Comparison of ENCODE assay signal across 19 cellular contexts in the genomic region with DNA sequence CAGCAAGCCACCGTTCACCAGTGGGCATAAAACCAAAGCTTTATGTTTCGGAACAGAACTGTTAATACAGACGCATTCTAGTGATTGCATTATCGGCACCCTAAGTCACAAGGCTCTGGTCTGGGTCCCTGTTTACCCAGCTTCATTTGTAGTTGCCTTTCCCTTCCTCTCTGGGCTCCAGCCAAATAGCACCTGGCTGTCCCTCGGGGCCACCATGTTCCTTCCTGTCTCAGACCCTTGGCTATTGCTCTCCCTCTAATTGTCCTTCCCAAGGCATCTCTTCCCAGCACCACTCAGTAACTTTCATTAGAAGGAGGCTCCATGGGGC.
DNase-seq lines count a peak whose midpoint lies in the region; ATAC-seq and TF ChIP-seq lines count a peak whose summit lies in the region.
"Had no signal": no experiment of that assay in that cellular context is flagged by ENCODE, and none has a peak within 500 bp of the region (broad histone marks: within the 10 kb centered on the region; RNA-seq: fewer than 3 reads in every experiment).

No MANE protein-coding gene starts in this region.

- peak overlapping the region; percentile 84 for H3K4me3 Mint-ChIP-seq in HFFc6
- H3K4me3 Mint-ChIP-seq in activated CD8-positive, alpha-beta memory T cell treated with anti-CD3 and anti-CD28 coated beads, Interleukin-2, amount 10 ng/mL, durations not matched to agents 7 days and 5 days = no peak overlapping the region
- H3K4me3 Mint-ChIP-seq: activated T-helper 17 cell treated with anti-CD3 and anti-CD28 coated beads, Interleukin-2, amount 50 U/mL, for 72 hours; central memory CD8-positive, alpha-beta T cell; T-helper 1 cell treated with Interleukin-12 subunit alpha and Interleukin-12 subunit beta and Interleukin-4 antibody, amounts not matched to agents 30 μg/mL and 1 μg/mL, for 36 hours had no signal

- no peaks in the 10 kb centered on the region for H3K27me3 Mint-ChIP-seq in HFFc6 (ENCODE audit: insufficient read depth)
- peaks cover 51% of the 10 kb centered on the region for H3K27me3 Mint-ChIP-seq in activated CD8-positive, alpha-beta memory T cell treated with anti-CD3 and anti-CD28 coated beads, Interleukin-2, amount 10 ng/mL, durations not matched to agents 7 days and 5 days

- H3K27me3 ChIP-seq in SJSA1 (replicated peaks) (no peaks in the 10 kb centered on the region), iPS-20b (ENCODE audit: insufficient read depth, low read length) (no peaks in the 10 kb centered on the region), skeletal muscle tissue (ENCODE audit: control insufficient read depth in 3 of 3, insufficient read depth in 3 of 3, low read length in 3 of 3) (peaks cover 0 to 2% (median 0%) of the 10 kb centered on the region in 3 donors)
- H3K27me3 ChIP-seq: BE2C had no signal

- TF ChIP-seq CTCF in HFFc6 (IDR thresholded peaks at IDR 0.05) = no peak

- H3K9me3 ChIP-seq in SJSA1 (replicated peaks) (no peaks in the 10 kb centered on the region), iPS-20b (ENCODE audit: insufficient read depth, low read depth, low read length) (no peaks in the 10 kb centered on the region), skeletal muscle tissue (ENCODE audit: control insufficient read depth in 3 of 3, low read length in 3 of 3) (no peaks in the 10 kb centered on the region)
- H3K9me3 ChIP-seq: BE2C had no signal

- H3K9me3 Mint-ChIP-seq in HFFc6 = no peaks in the 10 kb centered on the region
- H3K9me3 Mint-ChIP-seq in activated CD8-positive, alpha-beta memory T cell treated with anti-CD3 and anti-CD28 coated beads, Interleukin-2, amount 10 ng/mL, durations not matched to agents 7 days and 5 days (ENCODE audit: low read depth) = no peaks in the 10 kb centered on the region
- H3K9me3 Mint-ChIP-seq: activated T-helper 17 cell treated with anti-CD3 and anti-CD28 coated beads, Interleukin-2, amount 50 U/mL, for 72 hours; central memory CD8-positive, alpha-beta T cell; T-helper 1 cell treated with Interleukin-12 subunit alpha and Interleukin-12 subunit beta and Interleukin-4 antibody, amounts not matched to agents 30 μg/mL and 1 μg/mL, for 36 hours had no signal

- no peak for DNase-seq in HFFc6
- no peak for DNase-seq in SJSA1 (ENCODE audit: low read depth in 1 of 2, low spot score in 2 of 2)
- no peak for DNase-seq in NCI-H2196 (lab: John Stamatoyannopoulos, UW; ENCODE audit: unreplicated experiment)
- DNase-seq in germinal center (ENCODE audit: low spot score) = no peak
- no peak for DNase-seq in activated CD8-positive, alpha-beta memory T cell treated with anti-CD3 and anti-CD28 coated beads, Interleukin-2, amount 10 ng/mL, durations not matched to agents 7 days and 5 days
- no peak for DNase-seq in OCI-M2 (lab: John Stamatoyannopoulos, UW; ENCODE audit: unreplicated experiment)
- DNase-seq: BE2C; effector memory CD4-positive, alpha-beta T cell; hypothalamus; kidney glomerular epithelial cell; NCI-H2171; Right ventricle myocardium superior had no signal

- H3K36me3 ChIP-seq in SJSA1 (no peaks in the 10 kb centered on the region), iPS-20b (ENCODE audit: insufficient read depth, low read depth, low read length) (no peaks in the 10 kb centered on the region), skeletal muscle tissue (ENCODE audit: control insufficient read depth in 3 of 3, insufficient read depth in 3 of 3, low read length in 3 of 3) (no peaks in the 10 kb centered on the region)
- H3K36me3 ChIP-seq: BE2C had no signal

- no peaks in the 10 kb centered on the region for H3K36me3 Mint-ChIP-seq in HFFc6 (ENCODE audit: low read depth)
- H3K36me3 Mint-ChIP-seq in activated CD8-positive, alpha-beta memory T cell treated with anti-CD3 and anti-CD28 coated beads, Interleukin-2, amount 10 ng/mL, durations not matched to agents 7 days and 5 days = no peaks in the 10 kb centered on the region

- H3K4me3 ChIP-seq in SJSA1 = no peak overlapping the region
- H3K4me3 ChIP-seq in iPS-20b (ENCODE audit: low read length) = no peak overlapping the region
- H3K4me3 ChIP-seq in skeletal muscle tissue (ENCODE audit: low read length in 3 of 3) = no peak overlapping the region

- peak overlapping the region; percentile 93 for H3K27ac Mint-ChIP-seq in HFFc6
- H3K27ac Mint-ChIP-seq in activated CD8-positive, alpha-beta memory T cell treated with anti-CD3 and anti-CD28 coated beads, Interleukin-2, amount 10 ng/mL, durations not matched to agents 7 days and 5 days = no peak overlapping the region
- H3K27ac Mint-ChIP-seq: activated T-helper 17 cell treated with anti-CD3 and anti-CD28 coated beads, Interleukin-2, amount 50 U/mL, for 72 hours; T-helper 1 cell treated with Interleukin-12 subunit alpha and Interleukin-12 subunit beta and Interleukin-4 antibody, amounts not matched to agents 30 μg/mL and 1 μg/mL, for 36 hours had no signal

- H3K4me1 Mint-ChIP-seq in HFFc6 (ENCODE audit: low read depth) = peaks cover 60% of the 10 kb centered on the region
- no peaks in the 10 kb centered on the region for H3K4me1 Mint-ChIP-seq in activated CD8-positive, alpha-beta memory T cell treated with anti-CD3 and anti-CD28 coated beads, Interleukin-2, amount 10 ng/mL, durations not matched to agents 7 days and 5 days
- H3K4me1 Mint-ChIP-seq: activated T-helper 17 cell treated with anti-CD3 and anti-CD28 coated beads, Interleukin-2, amount 50 U/mL, for 72 hours; central memory CD8-positive, alpha-beta T cell had no signal

- ATAC-seq in activated CD8-positive, alpha-beta memory T cell treated with anti-CD3 and anti-CD28 coated beads, Interleukin-2, amount 10 ng/mL, durations not matched to agents 7 days and 5 days = no peak
- ATAC-seq: activated T-helper 17 cell treated with anti-CD3 and anti-CD28 coated beads, Interleukin-2, amount 50 U/mL, for 72 hours had no signal

- CTCF ChIA-PET in activated CD8-positive, alpha-beta memory T cell treated with anti-CD3 and anti-CD28 coated beads, Interleukin-2, amount 10 ng/mL, durations not matched to agents 7 days and 5 days (lab: Charles Lee) = no interaction called here

- H3K9ac ChIP-seq in iPS-20b (ENCODE audit: low read depth, low read length) (peak overlapping the region; percentile 53; the same call in 1 of the 2 replicates), skeletal muscle tissue (ENCODE audit: low read depth in 1 of 3, low read length in 3 of 3) (no peak overlapping the region)
- H3K9ac ChIP-seq: KMS-11 had no signal

- H3K27ac ChIP-seq in SJSA1 = peak overlapping the region; percentile 83
- H3K27ac ChIP-seq in iPS-20b (ENCODE audit: low read length) = no peak overlapping the region
- peak overlapping the region; percentile 25 for H3K27ac ChIP-seq in skeletal muscle tissue (ENCODE audit: low read depth, low read length)
- H3K27ac ChIP-seq: HL-60, KMS-11 had no signal

- H3K4me1 ChIP-seq in SJSA1 (replicated peaks) (peaks cover 32% of the 10 kb centered on the region), iPS-20b (ENCODE audit: insufficient read depth, low read length) (peaks cover 24% of the 10 kb centered on the region; the same call in 1 of the 2 replicates), skeletal muscle tissue (ENCODE audit: control insufficient read depth in 3 of 3, insufficient read depth in 3 of 3, low read length in 3 of 3) (peaks cover 0 to 6% (median 3%) of the 10 kb centered on the region in 3 donors)
